Comparison of ENCODE assay signal across 27 cellular contexts in genomic region chr10:30300728-30301127, GRCh38.
"Had no signal": no experiment of that assay in that cellular context is flagged by ENCODE, and none has a peak within 500 bp of the region (broad histone marks: within the 10 kb centered on the region; RNA-seq: fewer than 3 reads in every experiment).

No MANE protein-coding gene starts in this region.

- FAIRE-seq: urothelium cell line had no signal

- ATAC-seq: stimulated activated effector memory CD8-positive, alpha-beta T cell treated with anti-CD3 and anti-CD28 coated beads, Interleukin-12 subunit alpha, Interleukin-12 subunit beta, amount 100 ng/mL, for 72 hours; stimulated activated memory B cell treated with anti-CD40 and anti-IgM and Interleukin-4, amounts not matched to agents 10 μg/mL and 1 μg/mL and 100 μg/mL, for 72 hours; stimulated activated naive B cell treated with anti-CD40 and anti-IgM and Interleukin-4, amounts not matched to agents 10 μg/mL and 1 μg/mL and 100 μg/mL, for 72 hours; stimulated activated naive CD8-positive, alpha-beta T cell treated with anti-CD3 and anti-CD28 coated beads, Interleukin-15, amount 100 ng/mL, for 72 hours; stimulated activated naive CD8-positive, alpha-beta T cell treated with anti-CD3 and anti-CD28 coated beads, Interleukin-15, Interleukin-2, amounts not matched to agents 100 U/mL and 50 U/mL, for 24 hours; upper lobe of right lung had no signal

- H3K36me3 ChIP-seq: stomach, suprapubic skin, thoracic aorta, thyroid gland, tibial artery, transverse colon, upper lobe of left lung, upper lobe of right lung, uterus, vagina had no signal

- DNase-seq: stimulated activated CD4-positive, alpha-beta T cell treated with anti-CD3 and anti-CD28 coated beads, Interleukin-2, amount 100 ng/mL, for 48 hours; stimulated activated CD4-positive, alpha-beta T cell treated with anti-CD3 and anti-CD28 coated beads, Interleukin-4, amount 100 ng/mL, for 1 hour; stimulated activated CD4-positive, alpha-beta T cell treated with anti-CD3 and anti-CD28 coated beads, Interleukin-4, amount 100 ng/mL, for 24 hours; stimulated activated CD4-positive, alpha-beta T cell treated with anti-CD3 and anti-CD28 coated beads, Interleukin-4, amount 100 ng/mL, for 4 hours; stimulated activated CD8-positive, alpha-beta memory T cell treated with anti-CD3 and anti-CD28 coated beads, Interleukin-4, amount 100 ng/mL, for 48 hours; stimulated activated naive B cell treated with anti-CD40 and anti-IgM and Interleukin-4, amounts not matched to agents 10 μg/mL and 1 μg/mL and 100 μg/mL, for 72 hours; stimulated activated naive CD4-positive, alpha-beta T cell; stimulated activated naive CD4-positive, alpha-beta T cell treated with Interleukin-2 at 50 U/mL for 16 hours; stimulated activated naive CD8-positive, alpha-beta T cell treated with anti-CD3 and anti-CD28 coated beads, Interleukin-15, amount 100 ng/mL, for 72 hours; stimulated activated naive CD8-positive, alpha-beta T cell treated with anti-CD3 and anti-CD28 coated beads, Interleukin-15, Interleukin-2, amounts not matched to agents 100 U/mL and 50 U/mL, for 24 hours; stomach; substantia nigra; testis; thyroid gland; tibial artery; transverse colon; trophoblast cell; upper lobe of left lung; upper lobe of right lung; uterus had no signal

- H3K4me1 ChIP-seq: stomach, suprapubic skin, testis, tibial nerve, transverse colon, upper lobe of right lung, uterus, vagina had no signal

- H3K27ac ChIP-seq: stomach, suprapubic skin, testis, thoracic aorta, tibial artery, tibial nerve, transverse colon, upper lobe of left lung, upper lobe of right lung, uterus, vagina had no signal

- H3K27me3 ChIP-seq: stomach, suprapubic skin, testis, thyroid gland, tibial artery, tibial nerve, transverse colon, upper lobe of left lung, upper lobe of right lung, uterus, vagina had no signal

- H3K4me3 ChIP-seq: stomach, suprapubic skin, testis, thoracic aorta, thyroid gland, tibial artery, tibial nerve, transverse colon, upper lobe of left lung, upper lobe of right lung, uterus, vagina had no signal

- H3K9me3 ChIP-seq: suprapubic skin, testis, thoracic aorta, thyroid gland, transverse colon, upper lobe of left lung, upper lobe of right lung, uterus, vagina had no signal
